ENCODE assay signal across 8 cellular contexts in the genomic region with DNA sequence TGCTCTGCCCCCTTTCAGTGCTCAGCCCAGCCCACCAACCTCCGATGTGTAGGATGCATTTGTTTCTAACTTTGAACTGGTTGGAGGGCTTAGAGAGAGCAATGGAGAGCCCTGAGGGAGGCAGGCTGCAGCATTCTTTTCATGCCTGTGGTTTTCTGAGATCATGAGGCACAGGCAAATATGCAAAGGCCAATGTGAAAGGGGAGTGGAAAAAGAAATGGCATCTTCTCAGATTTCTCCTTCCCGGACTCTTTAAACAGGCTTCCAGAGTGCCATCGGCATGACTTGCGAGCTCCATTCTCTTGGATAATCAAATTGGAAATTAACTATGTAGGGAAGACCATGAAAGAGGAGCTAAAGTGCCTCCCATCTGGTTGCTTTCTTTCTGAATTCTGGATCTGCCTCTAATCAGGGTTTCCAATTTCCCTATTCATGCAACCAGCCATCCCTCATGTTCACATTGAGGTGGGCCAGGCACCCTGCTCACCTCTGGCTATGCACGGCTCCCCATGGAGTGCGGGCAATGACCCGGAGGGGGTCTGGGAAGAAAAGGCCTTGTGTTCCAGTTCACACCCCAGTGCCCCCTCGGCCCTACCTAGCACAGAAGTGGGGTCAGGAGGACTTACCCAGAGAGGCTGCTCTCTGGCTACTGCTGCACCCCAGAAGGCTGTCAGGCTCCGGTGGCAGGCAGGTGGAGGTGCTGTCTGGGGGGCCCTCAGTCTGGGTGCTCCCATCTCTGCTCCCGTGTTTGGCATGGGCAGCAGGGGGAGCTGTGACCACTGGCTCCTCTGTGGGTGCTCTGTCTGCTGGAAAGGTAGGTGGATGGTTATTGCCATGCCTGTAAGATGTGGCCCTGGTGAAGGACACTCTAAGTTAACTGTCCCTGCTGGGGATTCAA. TPM values are rescaled to one million over a fixed set of nuclear protein-coding genes. Genes with fewer than 3 reads are reported as not detected.
A peak's percentile ranks its signal among the peaks of the same experiment; 100 is the strongest.
DNase-seq lines count a peak whose midpoint lies in the region; ATAC-seq lines count a peak whose summit lies in the region.

No MANE protein-coding gene starts in this region.

- H3K9ac ChIP-seq in muscle layer of colon (ENCODE audit: low read length) = no peak overlapping the region

- ATAC-seq in GM18861 (IDR thresholded peaks at IDR 0.05; ENCODE audit: unreplicated experiment) = no peak

- H3K27ac ChIP-seq in ectodermal cell (ENCODE audit: insufficient read depth, low read depth, low read length, poor library complexity, severe bottlenecking) (peak overlapping the region; percentile 55), muscle layer of colon (ENCODE audit: low read depth, low read length) (peak overlapping the region; percentile 85)

- H3K4me1 ChIP-seq in ectodermal cell (ENCODE audit: control insufficient read depth, insufficient read depth, low read length) (peaks cover 32% of the 10 kb centered on the region), muscle layer of colon (ENCODE audit: insufficient read depth, low read length) (peaks cover 84% of the 10 kb centered on the region)

- H3K27me3 ChIP-seq in ectodermal cell (ENCODE audit: control insufficient read depth, insufficient read depth, low read length, poor library complexity, severe bottlenecking) (no peaks in the 10 kb centered on the region), muscle layer of colon (ENCODE audit: control insufficient read depth in 1 of 2, insufficient read depth in 2 of 2, low read length in 2 of 2) (no peaks in the 10 kb centered on the region)

- H3K4me3 ChIP-seq in ectodermal cell (ENCODE audit: insufficient read depth, low read depth, low read length) (no peak overlapping the region), muscle layer of colon (ENCODE audit: low read depth in 1 of 2, low read length in 2 of 2) (peak overlapping the region; percentile 12 to 13)

- 76 to 85% methylated on average over 10 of the region's 10 CpGs for WGBS in ectodermal cell, 2 experiments

- DNase-seq in SIG-M5 treated with dmso at 0.1 percent for 504 hours (lab: John Stamatoyannopoulos, UW; ENCODE audit: unreplicated experiment) (peak; percentile 66), SIG-M5 (lab: John Stamatoyannopoulos, UW) (no peak), NCI-H526 (lab: John Stamatoyannopoulos, UW) (peak; percentile 51 to 67), NCI-H187 (lab: John Stamatoyannopoulos, UW) (no peak), GF-D8 (lab: John Stamatoyannopoulos, UW) (no peak)

- H3K9me3 ChIP-seq in ectodermal cell (ENCODE audit: control insufficient read depth, low read length) (no peaks in the 10 kb centered on the region), muscle layer of colon (ENCODE audit: low read length) (no peaks in the 10 kb centered on the region)

- peaks cover 88% of the 10 kb centered on the region for H3K36me3 ChIP-seq in ectodermal cell (ENCODE audit: control insufficient read depth, insufficient read depth, low read length)
- peaks cover 90% of the 10 kb centered on the region for H3K36me3 ChIP-seq in muscle layer of colon (ENCODE audit: insufficient read depth, low read length)

RNA-seq across cellular contexts. Expression of gene AMOTL2, which starts 16.1 kb away (rescaled TPM):
- polyA plus RNA-seq in ectodermal cell (2013, experiment 1 of 4) = 107 TPM
- polyA plus RNA-seq in ectodermal cell (2013, experiment 2 of 4) = 119 TPM
- 78.3 TPM for polyA plus RNA-seq in ectodermal cell (2013, experiment 3 of 4)
- polyA plus RNA-seq in ectodermal cell (2013, experiment 4 of 4) = 85.9 TPM

Comparison
In these comparisons a context has a peak if more than half of its experiments do, and no peak if none do; other contexts are left out.
1. DNase-seq: peak in SIG-M5 treated with dmso at 0.1 percent for 504 hours (single experiment) and NCI-H526 (2 of 2); none in SIG-M5 (single experiment), NCI-H187 (0 of 2) and GF-D8 (single experiment).